ENCODE assay signal across 8 cellular contexts in genomic region chr20:3407426-3408250, GRCh38. TPM values are rescaled to one million over a fixed set of nuclear protein-coding genes. Genes with fewer than 3 reads are reported as not detected.
DNase-seq lines count a peak whose midpoint lies in the region; ATAC-seq and TF ChIP-seq lines count a peak whose summit lies in the region.

Gene DNAAF9, minus strand, starts transcription at chr20:3407669. Its CDS starts 112 bp downstream, at chr20:3407557.

- H3K4me3 ChIP-seq in neural progenitor cell (peak within 1 kb of the TSS; percentile 72), stomach (peak within 1 kb of the TSS; percentile 88 to 98 (median 92))

- H3K36me3 ChIP-seq in neural progenitor cell (no peaks in the 10 kb centered on the region), stomach (no peaks in the 10 kb centered on the region)

- DNase-seq in AG08395 (ENCODE audit: low spot score) (peak; percentile 92), HuH-7 (ENCODE audit: low spot score) (peak; percentile 89), RPMI7951 (ENCODE audit: low read depth) (peak; percentile 85), foreskin keratinocyte (peak; percentile 66 to 85), neural progenitor cell (ENCODE audit: low spot score) (peak; percentile 88), stomach (peak; percentile 81)
- DNase-seq in activated gamma-delta T cell treated with anti-CD3 and anti-CD28 coated beads, Interleukin-2, amount 50 U/mL, for 16 hours (ENCODE audit: low read depth), result peak; percentile 48

- TF ChIP-seq EP300 in stomach (IDR thresholded peaks at IDR 0.05), result no peak

- peaks cover 15% of the 10 kb centered on the region for H3K4me1 ChIP-seq in foreskin keratinocyte
- peaks cover 6% of the 10 kb centered on the region for H3K4me1 ChIP-seq in neural progenitor cell
- H3K4me1 ChIP-seq in stomach, result peaks cover 8 to 36% (median 30%) of the 10 kb centered on the region in 4 donors

- peak within 1 kb of the TSS; percentile 74 for H3K27ac Mint-ChIP-seq in neural progenitor cell

- TF ChIP-seq CTCF in foreskin keratinocyte (conservative IDR thresholded peaks at IDR 0.05) (peak; percentile 47), neural progenitor cell (IDR thresholded peaks at IDR 0.05) (peak; percentile 52), stomach (IDR thresholded peaks at IDR 0.05) (peak in 3 of 7 experiments; percentile 27 to 50 (median 45))

- intact Hi-C loops in stomach (cut with DNase I; ENCODE audit: low total_unique reads), result no loop called here

- H3K9me3 ChIP-seq in neural progenitor cell (ENCODE audit: low read depth) (no peaks in the 10 kb centered on the region), stomach (no peaks in the 10 kb centered on the region)

- H3K27me3 Mint-ChIP-seq in neural progenitor cell (ENCODE audit: insufficient read depth, low read depth), result peaks cover 2% of the 10 kb centered on the region

- H3K27ac ChIP-seq in foreskin keratinocyte (peak within 1 kb of the TSS; percentile 78), neural progenitor cell (no peak within 1 kb of the TSS), stomach (peak within 1 kb of the TSS; percentile 91 to 97 (median 95))

- H3K4me1 Mint-ChIP-seq in neural progenitor cell, result peaks cover 22% of the 10 kb centered on the region

- 0 to 1% (median 1%) methylated on average over 15 to 103 of the region's 103 CpGs for WGBS in stomach, 5 donors

- H3F3A ChIP-seq in neural progenitor cell (ENCODE audit: low read depth), result peaks cover 11% of the 10 kb centered on the region

- peak within 1 kb of the TSS; percentile 95 for H3K4me3 Mint-ChIP-seq in neural progenitor cell

- no peaks in the 10 kb centered on the region for H3K27me3 ChIP-seq in foreskin keratinocyte
- no peaks in the 10 kb centered on the region for H3K27me3 ChIP-seq in neural progenitor cell
- H3K27me3 ChIP-seq in stomach, result no peaks in the 10 kb centered on the region

- no peaks in the 10 kb centered on the region for H3K36me3 Mint-ChIP-seq in neural progenitor cell

- peaks cover 39% of the 10 kb centered on the region for H3K79me2 ChIP-seq in neural progenitor cell (ENCODE audit: low read depth)

- peak; percentile 66 for ATAC-seq in GM19023 (IDR thresholded peaks at IDR 0.05; ENCODE audit: unreplicated experiment)
- peak; percentile 81 for ATAC-seq in foreskin keratinocyte

- peak in 1 of 4 donors; percentile 60 for TF ChIP-seq POLR2A in stomach (IDR thresholded peaks at IDR 0.05)

- H3K4me2 ChIP-seq in neural progenitor cell, result peak within 1 kb of the TSS; percentile 94

- peaks cover 14% of the 10 kb centered on the region for H4K20me1 ChIP-seq in neural progenitor cell (ENCODE audit: low read depth)

- peak within 1 kb of the TSS; percentile 75 for H2AFZ ChIP-seq in neural progenitor cell (replicated peaks)

- no peaks in the 10 kb centered on the region for H3K9me3 Mint-ChIP-seq in neural progenitor cell

- H3K9ac ChIP-seq in neural progenitor cell, result peak within 1 kb of the TSS; percentile 2

RNA-seq across cellular contexts. Expression of gene DNAAF9, which starts in this region (rescaled TPM):
- 11.5 and 12.0 TPM in 2 replicates for total RNA-seq in RPMI7951 (2014; rRNA removed; shearing (Covaris generic))
- 5.8 and 7.2 TPM in 2 replicates for total RNA-seq in foreskin keratinocyte
- polyA plus RNA-seq in foreskin keratinocyte, result 1.5 and 1.6 TPM in 2 replicates
- total RNA-seq in neural progenitor cell (ENCODE audit: low replicate concordance), result 14.1 and 15.1 TPM in 2 replicates
- total RNA-seq in stomach, result 10 to 100 TPM in 4 of 5 donors, 1 to 10 TPM in 1; 1.2 to 23.7 (median 17.9) TPM
- polyA plus RNA-seq in stomach, result 1 to 10 TPM; 3.4 to 4.1 (median 3.6) TPM
